20 cellular contexts compared by ENCODE assay signal in genomic region chr12:76391461-76391860, GRCh38.
"Had no signal": no experiment of that assay in that cellular context is flagged by ENCODE, and none has a peak within 500 bp of the region (broad histone marks: within the 10 kb centered on the region; RNA-seq: fewer than 3 reads in every experiment).

No MANE protein-coding gene starts in this region.

- H3K9me3 Mint-ChIP-seq: activated T-helper 2 cell treated with anti-CD3 and anti-CD28 coated beads, Interferon-gamma antibody, Interleukin-2, Interleukin-4, amounts not matched to agents 10 μg/mL and 5 μg/mL and 100 μg/mL, durations not matched to agents 14 hours and 24 hours and 36 hours; brain; effector memory CD8-positive, alpha-beta T cell; natural killer cell; WTC11 had no signal

- H3K9me3 ChIP-seq: upper lobe of left lung had no signal

- H3K27ac Mint-ChIP-seq: activated T-helper 2 cell treated with anti-CD3 and anti-CD28 coated beads, Interferon-gamma antibody, Interleukin-2, Interleukin-4, amounts not matched to agents 10 μg/mL and 5 μg/mL and 100 μg/mL, durations not matched to agents 14 hours and 24 hours and 36 hours; effector memory CD8-positive, alpha-beta T cell; WTC11 had no signal

- H3K4me3 ChIP-seq: upper lobe of left lung had no signal

- H3K4me1 ChIP-seq: upper lobe of left lung had no signal

- DNase-seq: activated CD4-positive, alpha-beta T cell treated with anti-CD3 and anti-CD28 coated beads for 4 hours; activated CD8-positive, alpha-beta memory T cell treated with anti-CD3 and anti-CD28 coated beads for 24 hours; activated naive CD4-positive, alpha-beta T cell treated with anti-CD3 and anti-CD28 coated beads, Interleukin-2, amount 50 U/mL, for 16 hours; activated T-cell treated with anti-CD3 and anti-CD28 coated beads for 4 hours; amniotic stem cell; dermis blood vessel endothelial cell; effector memory CD8-positive, alpha-beta T cell; mesenchymal stem cell; natural killer cell; nucleus accumbens; posterior cingulate gyrus; SHP77; stimulated activated CD4-positive, alpha-beta T cell treated with anti-CD3 and anti-CD28 coated beads, Interleukin-4, amount 100 ng/mL, for 1 hour; stimulated activated naive CD8-positive, alpha-beta T cell treated with anti-CD3 and anti-CD28 coated beads, Interleukin-15, Interleukin-2, amounts not matched to agents 100 U/mL and 50 U/mL, for 24 hours; upper lobe of left lung had no signal

- H3K27me3 ChIP-seq: upper lobe of left lung had no signal

- H3K4me1 Mint-ChIP-seq: brain, natural killer cell, WTC11 had no signal

- ATAC-seq: effector memory CD8-positive, alpha-beta T cell; natural killer cell; stimulated activated naive CD8-positive, alpha-beta T cell treated with anti-CD3 and anti-CD28 coated beads, Interleukin-15, Interleukin-2, amounts not matched to agents 100 U/mL and 50 U/mL, for 24 hours; WTC11 had no signal

- H3K27me3 Mint-ChIP-seq: brain; effector memory CD8-positive, alpha-beta T cell had no signal

- FAIRE-seq: islet of Langerhans, TTC549 had no signal

- H3K4me3 Mint-ChIP-seq: brain; effector memory CD8-positive, alpha-beta T cell; natural killer cell; WTC11 had no signal

- H3K27ac ChIP-seq: upper lobe of left lung had no signal
